ENCODE assay signal across 8 cellular contexts in the genomic region with DNA sequence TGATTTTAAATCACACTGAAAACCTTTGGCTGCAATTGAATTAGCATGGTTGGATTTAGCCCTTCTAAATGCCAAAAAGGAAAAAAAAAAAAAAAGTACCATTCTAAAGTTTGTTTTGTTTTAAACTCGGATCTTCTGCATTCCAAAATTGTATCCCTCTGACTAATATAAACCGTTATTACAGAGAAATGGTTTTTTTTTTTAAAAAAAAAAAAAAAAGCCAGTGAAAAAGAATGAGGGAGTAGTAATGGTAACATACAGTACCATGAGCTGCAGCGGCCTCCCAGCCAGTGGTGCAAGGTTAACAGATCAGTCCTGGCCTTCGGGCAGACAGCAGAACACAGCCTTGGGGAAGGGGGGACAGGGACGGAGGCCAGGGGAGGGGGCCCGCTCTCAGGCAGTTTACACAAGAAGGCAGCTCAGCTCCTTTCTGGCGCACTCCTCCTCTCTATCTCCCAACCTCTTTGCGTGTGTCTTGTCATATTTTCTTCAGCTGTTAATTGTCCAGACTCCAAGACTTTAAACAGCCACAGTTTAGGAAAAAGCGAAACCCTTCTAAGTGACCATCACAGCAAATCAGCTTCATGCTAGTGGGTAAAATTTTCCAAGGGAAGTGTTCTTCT.
DNase-seq lines count a peak whose midpoint lies in the region; ATAC-seq and TF ChIP-seq lines count a peak whose summit lies in the region.

No MANE protein-coding gene starts in this region.

- H3K4me3 ChIP-seq in HEK293 (ENCODE audit: low read depth, low read length) = peak overlapping the region; percentile 42
- H3K4me3 ChIP-seq in stomach = peak overlapping the region; percentile 7 to 27 (median 20)

- peaks cover 65% of the 10 kb centered on the region for H3K4me1 Mint-ChIP-seq in chondrocyte (ENCODE audit: low read depth)

- DNase-seq in chondrocyte (ENCODE audit: low spot score) = no peak
- peak; percentile 94 for DNase-seq in islet precursor cell
- no peak for DNase-seq in stomach
- no peak for DNase-seq in hippocampal formation (lab: John Stamatoyannopoulos, UW)

- H3K9me3 ChIP-seq in HEK293 (ENCODE audit: control insufficient read depth, insufficient read depth, low read depth, low read length) (no peaks in the 10 kb centered on the region), stomach (no peaks in the 10 kb centered on the region)

- H3K36me3 Mint-ChIP-seq in chondrocyte (ENCODE audit: low read depth) = no peaks in the 10 kb centered on the region

- 44 to 70% (median 46%) methylated on average over 9 of the region's 9 CpGs for WGBS in stomach, 5 donors

- H3K27me3 ChIP-seq in stomach = no peaks in the 10 kb centered on the region

- no peak for TF ChIP-seq POLR2A in stomach (IDR thresholded peaks at IDR 0.05)

- peak overlapping the region; percentile 99 for H3K27ac Mint-ChIP-seq in chondrocyte (ENCODE audit: unreplicated experiment)

- peaks cover 10% of the 10 kb centered on the region; the same call in 1 of the 2 replicates for H3K4me1 ChIP-seq in HEK293 (ENCODE audit: control insufficient read depth, insufficient read depth, low read length)
- peaks cover 0 to 40% (median 22%) of the 10 kb centered on the region in 4 donors for H3K4me1 ChIP-seq in stomach

- H3K4me3 Mint-ChIP-seq in chondrocyte (ENCODE audit: unreplicated experiment) = peak overlapping the region; percentile 70

- H3K27ac ChIP-seq in HEK293 (ENCODE audit: extremely low read depth, low read depth, low read length) (peak overlapping the region; percentile 86), stomach (peak overlapping the region; percentile 79 to 88 (median 88))

- H3K36me3 ChIP-seq in HEK293 (ENCODE audit: control insufficient read depth in 2 of 2, insufficient read depth in 1 of 2, low read length in 2 of 2) (no peaks in the 10 kb centered on the region), stomach (no peaks in the 10 kb centered on the region)

- CTCF ChIA-PET in HEK293 (lab: Yijun Ruan, JAX) = interaction anchor here (0.6 to 0.7 kb wide), 3 partner anchors 14 to 511 kb away, joined by 4 to 5 read pairs (median 4); no protein-coding TSS in a partner anchor

- intact Hi-C loops in stomach (cut with DNase I; ENCODE audit: low total_unique reads) = no loop called here

- POLR2A ChIA-PET in HEK293 (lab: Yijun Ruan, JAX) = interaction anchor here (0.6 to 1.4 kb wide), 6 partner anchors 13 to 162 kb away, joined by 3 to 13 read pairs (median 6); no protein-coding TSS in a partner anchor

- H3K9me3 Mint-ChIP-seq in chondrocyte (ENCODE audit: low read depth) = no peaks in the 10 kb centered on the region

- no peak for TF ChIP-seq EP300 in stomach (IDR thresholded peaks at IDR 0.05)

- TF ChIP-seq CTCF in HEK293 (tag by site-specific recombination; IDR thresholded peaks at IDR 0.05) (no peak), chondrocyte (IDR thresholded peaks at IDR 0.05) (peak; percentile 10), stomach (IDR thresholded peaks at IDR 0.05) (no peak)

- no peak for ATAC-seq in HG02840 (IDR thresholded peaks at IDR 0.05; ENCODE audit: low FRiP score, unreplicated experiment)
- no peak for ATAC-seq in GM19467 (IDR thresholded peaks at IDR 0.05; ENCODE audit: unreplicated experiment)
- no peak for ATAC-seq in HG02642 (IDR thresholded peaks at IDR 0.05; ENCODE audit: poor library complexity, unreplicated experiment)

- H3K27me3 Mint-ChIP-seq in chondrocyte (ENCODE audit: low read depth) = no peaks in the 10 kb centered on the region

TF ChIP-seq in HEK293, 187 proteins besides CTCF, POLR2A, EP300 and RAD21:
- TF ChIP-seq ZNF341 (tag by site-specific recombination; IDR thresholded peaks at IDR 0.05; ENCODE audit: low read depth) (peak; percentile 43; the same call in 1 of the 2 replicates), ZNF362 (tag by site-specific recombination; IDR thresholded peaks at IDR 0.05) (peak; percentile 82; the same call in 1 of the 2 replicates), SALL2 (tag by site-specific recombination; IDR thresholded peaks at IDR 0.05; ENCODE audit: borderline replicate concordance) (no peak), ZNF692 (tag by site-specific recombination; IDR thresholded peaks at IDR 0.05) (no peak), ZBTB17 (tag by site-specific recombination; IDR thresholded peaks at IDR 0.05) (no peak)
